ENCODE assay signal across 12 cellular contexts in the genomic region with DNA sequence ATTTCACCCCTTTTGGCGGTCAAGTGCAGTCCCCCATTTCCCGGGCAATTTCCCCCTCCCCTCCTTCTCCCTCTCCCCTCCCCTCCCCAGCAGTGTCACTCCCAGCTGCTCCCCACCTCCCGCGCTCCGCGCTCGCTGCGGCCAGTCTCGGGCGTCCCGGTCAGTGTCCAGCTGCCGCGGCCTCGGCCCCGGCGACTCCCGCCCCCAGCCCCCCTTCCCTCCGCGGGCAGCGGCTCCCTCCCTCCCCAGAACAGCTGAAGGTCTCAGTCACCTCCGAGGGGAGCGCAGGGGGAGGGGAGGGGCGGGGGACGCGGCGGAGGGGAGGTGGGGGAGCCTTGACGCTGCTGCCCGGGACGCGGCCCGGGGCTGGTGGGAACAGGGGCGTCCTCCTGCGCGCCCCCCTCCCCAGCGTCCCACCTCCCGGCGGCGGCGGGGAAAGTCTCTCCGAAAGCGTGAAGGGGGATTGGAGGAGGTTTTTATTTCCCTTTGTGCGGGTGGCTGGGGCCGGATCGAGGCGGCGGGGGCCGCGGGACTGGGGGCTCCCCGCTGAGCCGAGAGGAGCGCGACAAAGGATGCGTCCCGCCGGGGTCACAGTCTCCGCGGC. TPM values are rescaled to one million over a fixed set of nuclear protein-coding genes. Genes with fewer than 3 reads are reported as not detected.
DNase-seq lines count a peak whose midpoint lies in the region; ATAC-seq, FAIRE-seq and TF ChIP-seq lines count a peak whose summit lies in the region.
"Had no signal": no experiment of that assay in that cellular context is flagged by ENCODE, and none has a peak within 500 bp of the region (broad histone marks: within the 10 kb centered on the region; RNA-seq: fewer than 3 reads in every experiment).

A gene with protein sequence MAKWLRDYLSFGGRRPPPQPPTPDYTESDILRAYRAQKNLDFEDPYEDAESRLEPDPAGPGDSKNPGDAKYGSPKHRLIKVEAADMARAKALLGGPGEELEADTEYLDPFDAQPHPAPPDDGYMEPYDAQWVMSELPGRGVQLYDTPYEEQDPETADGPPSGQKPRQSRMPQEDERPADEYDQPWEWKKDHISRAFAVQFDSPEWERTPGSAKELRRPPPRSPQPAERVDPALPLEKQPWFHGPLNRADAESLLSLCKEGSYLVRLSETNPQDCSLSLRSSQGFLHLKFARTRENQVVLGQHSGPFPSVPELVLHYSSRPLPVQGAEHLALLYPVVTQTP (plus strand): TSS at position 341 of the 604 bp plus-strand sequence. CDS start 798 bp downstream, outside the sequence.

- no peak for TF ChIP-seq CTCF in WTC11 (IDR thresholded peaks at IDR 0.05)

- peak within 1 kb of the TSS; percentile 50 for H3K9ac ChIP-seq in skeletal muscle satellite cell (ENCODE audit: low read depth, low read length)

- CTCF ChIA-PET in WTC11 (lab: Charles Lee): interaction anchor here (0.6 to 10.5 kb wide), 8 partner anchors 8 to 373 kb away, joined by 3 to 172 read pairs (median 4); partner anchors contain the start of gene MPND

- ATAC-seq in WTC11: peak; percentile 21
- ATAC-seq: activated CD4-positive, CD25-positive, alpha-beta regulatory T cell treated with anti-CD3 and anti-CD28 coated beads, Interleukin-2, amount 50 U/mL, for 24 hours had no signal

- no peaks in the 10 kb centered on the region for H3K9me3 Mint-ChIP-seq in WTC11

- H3K27me3 Mint-ChIP-seq in WTC11 (ENCODE audit: low read depth): peaks cover 59% of the 10 kb centered on the region

- H3K36me3 Mint-ChIP-seq in WTC11: no peaks in the 10 kb centered on the region

- DNase-seq in NCI-H1417 (lab: John Stamatoyannopoulos, UW): peak in 2 of 3 experiments; percentile 74 to 88
- no peak for DNase-seq in NCI-H1417 treated with DMSO at 0.1 percent for 48 hours (lab: John Stamatoyannopoulos, UW)
- DNase-seq in WTC11 (ENCODE audit: low spot score): peak; percentile 48
- DNase-seq in iPS-NIHi7 (ENCODE audit: extremely low spot score): peak; percentile 58
- no peak for DNase-seq in GM19238 (ENCODE audit: insufficient read length, low spot score)
- DNase-seq in activated CD4-positive, alpha-beta T cell treated with anti-CD3 and anti-CD28 coated beads, Interleukin-2, amount 50 U/mL, for 1 hour: no peak
- DNase-seq in urothelium cell line (ENCODE audit: low spot score): no peak
- DNase-seq: NCI-H510A treated with DMSO at 0.1 percent for 48 hours; stimulated activated CD4-positive, alpha-beta T cell treated with anti-CD3 and anti-CD28 coated beads, Interleukin-2, amount 100 ng/mL, for 48 hours had no signal

- peak within 1 kb of the TSS; percentile 90 for H3K4me3 Mint-ChIP-seq in WTC11

- peaks cover 8% of the 10 kb centered on the region; the same call in 1 of the 2 replicates for H3K4me1 Mint-ChIP-seq in WTC11

- FAIRE-seq in urothelium cell line (lab: Jason Lieb, UNC): no peak
- FAIRE-seq: A204.1 had no signal

- no peaks in the 10 kb centered on the region for H3K36me3 ChIP-seq in skeletal muscle satellite cell (ENCODE audit: insufficient read depth, low read length)

- peak within 1 kb of the TSS; percentile 62 for H3K4me3 ChIP-seq in skeletal muscle satellite cell (ENCODE audit: low read length)

- POLR2A ChIA-PET in WTC11 (lab: Charles Lee): no interaction called here

- peak within 1 kb of the TSS; percentile 70 for H3K4me2 ChIP-seq in skeletal muscle satellite cell (ENCODE audit: low read length)

- H3K4me1 ChIP-seq in skeletal muscle satellite cell (ENCODE audit: control insufficient read depth, insufficient read depth, low read length): no peaks in the 10 kb centered on the region

- peaks cover 14% of the 10 kb centered on the region for H3K27me3 ChIP-seq in skeletal muscle satellite cell (ENCODE audit: control insufficient read depth, insufficient read depth, low read length)

- H3K9me3 ChIP-seq in skeletal muscle satellite cell (replicated peaks; ENCODE audit: low read length): no peaks in the 10 kb centered on the region

- H3K27ac Mint-ChIP-seq in WTC11: no peak within 1 kb of the TSS

TF ChIP-seq in WTC11, 78 proteins besides CTCF, POLR2A, EP300 and RAD21:
- TF ChIP-seq, protein P1, sequence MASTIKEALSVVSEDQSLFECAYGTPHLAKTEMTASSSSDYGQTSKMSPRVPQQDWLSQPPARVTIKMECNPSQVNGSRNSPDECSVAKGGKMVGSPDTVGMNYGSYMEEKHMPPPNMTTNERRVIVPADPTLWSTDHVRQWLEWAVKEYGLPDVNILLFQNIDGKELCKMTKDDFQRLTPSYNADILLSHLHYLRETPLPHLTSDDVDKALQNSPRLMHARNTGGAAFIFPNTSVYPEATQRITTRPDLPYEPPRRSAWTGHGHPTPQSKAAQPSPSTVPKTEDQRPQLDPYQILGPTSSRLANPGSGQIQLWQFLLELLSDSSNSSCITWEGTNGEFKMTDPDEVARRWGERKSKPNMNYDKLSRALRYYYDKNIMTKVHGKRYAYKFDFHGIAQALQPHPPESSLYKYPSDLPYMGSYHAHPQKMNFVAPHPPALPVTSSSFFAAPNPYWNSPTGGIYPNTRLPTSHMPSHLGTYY (CRISPR knock-in tag; IDR thresholded peaks at IDR 0.05): no peak
- TF ChIP-seq, protein P2, sequence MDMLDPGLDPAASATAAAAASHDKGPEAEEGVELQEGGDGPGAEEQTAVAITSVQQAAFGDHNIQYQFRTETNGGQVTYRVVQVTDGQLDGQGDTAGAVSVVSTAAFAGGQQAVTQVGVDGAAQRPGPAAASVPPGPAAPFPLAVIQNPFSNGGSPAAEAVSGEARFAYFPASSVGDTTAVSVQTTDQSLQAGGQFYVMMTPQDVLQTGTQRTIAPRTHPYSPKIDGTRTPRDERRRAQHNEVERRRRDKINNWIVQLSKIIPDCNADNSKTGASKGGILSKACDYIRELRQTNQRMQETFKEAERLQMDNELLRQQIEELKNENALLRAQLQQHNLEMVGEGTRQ (CRISPR knock-in tag; IDR thresholded peaks at IDR 0.05): no peak
- TF ChIP-seq ZNF219 (CRISPR knock-in tag; IDR thresholded peaks at IDR 0.05; ENCODE audit: borderline replicate concordance) (no peak), ESRRA (CRISPR knock-in tag; IDR thresholded peaks at IDR 0.05; ENCODE audit: borderline replicate concordance) (no peak), FOXK1 (CRISPR knock-in tag; IDR thresholded peaks at IDR 0.05) (no peak), GTF2I (CRISPR knock-in tag; conservative IDR thresholded peaks at IDR 0.05) (no peak), SMAD3 (CRISPR knock-in tag; IDR thresholded peaks at IDR 0.05; ENCODE audit: borderline replicate concordance) (no peak), GRHL2 (CRISPR knock-in tag; IDR thresholded peaks at IDR 0.05; ENCODE audit: insufficient replicate concordance, severe bottlenecking) (no peak), ELF4 (CRISPR knock-in tag; IDR thresholded peaks at IDR 0.05; ENCODE audit: low read depth) (no peak), ZNF671 (CRISPR knock-in tag; IDR thresholded peaks at IDR 0.05) (no peak), NR1H2 (CRISPR knock-in tag; IDR thresholded peaks at IDR 0.05) (no peak)
- TF ChIP-seq, protein P3, sequence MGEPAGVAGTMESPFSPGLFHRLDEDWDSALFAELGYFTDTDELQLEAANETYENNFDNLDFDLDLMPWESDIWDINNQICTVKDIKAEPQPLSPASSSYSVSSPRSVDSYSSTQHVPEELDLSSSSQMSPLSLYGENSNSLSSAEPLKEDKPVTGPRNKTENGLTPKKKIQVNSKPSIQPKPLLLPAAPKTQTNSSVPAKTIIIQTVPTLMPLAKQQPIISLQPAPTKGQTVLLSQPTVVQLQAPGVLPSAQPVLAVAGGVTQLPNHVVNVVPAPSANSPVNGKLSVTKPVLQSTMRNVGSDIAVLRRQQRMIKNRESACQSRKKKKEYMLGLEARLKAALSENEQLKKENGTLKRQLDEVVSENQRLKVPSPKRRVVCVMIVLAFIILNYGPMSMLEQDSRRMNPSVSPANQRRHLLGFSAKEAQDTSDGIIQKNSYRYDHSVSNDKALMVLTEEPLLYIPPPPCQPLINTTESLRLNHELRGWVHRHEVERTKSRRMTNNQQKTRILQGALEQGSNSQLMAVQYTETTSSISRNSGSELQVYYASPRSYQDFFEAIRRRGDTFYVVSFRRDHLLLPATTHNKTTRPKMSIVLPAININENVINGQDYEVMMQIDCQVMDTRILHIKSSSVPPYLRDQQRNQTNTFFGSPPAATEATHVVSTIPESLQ (CRISPR knock-in tag; IDR thresholded peaks at IDR 0.05): no peak
- TF ChIP-seq, protein P4, sequence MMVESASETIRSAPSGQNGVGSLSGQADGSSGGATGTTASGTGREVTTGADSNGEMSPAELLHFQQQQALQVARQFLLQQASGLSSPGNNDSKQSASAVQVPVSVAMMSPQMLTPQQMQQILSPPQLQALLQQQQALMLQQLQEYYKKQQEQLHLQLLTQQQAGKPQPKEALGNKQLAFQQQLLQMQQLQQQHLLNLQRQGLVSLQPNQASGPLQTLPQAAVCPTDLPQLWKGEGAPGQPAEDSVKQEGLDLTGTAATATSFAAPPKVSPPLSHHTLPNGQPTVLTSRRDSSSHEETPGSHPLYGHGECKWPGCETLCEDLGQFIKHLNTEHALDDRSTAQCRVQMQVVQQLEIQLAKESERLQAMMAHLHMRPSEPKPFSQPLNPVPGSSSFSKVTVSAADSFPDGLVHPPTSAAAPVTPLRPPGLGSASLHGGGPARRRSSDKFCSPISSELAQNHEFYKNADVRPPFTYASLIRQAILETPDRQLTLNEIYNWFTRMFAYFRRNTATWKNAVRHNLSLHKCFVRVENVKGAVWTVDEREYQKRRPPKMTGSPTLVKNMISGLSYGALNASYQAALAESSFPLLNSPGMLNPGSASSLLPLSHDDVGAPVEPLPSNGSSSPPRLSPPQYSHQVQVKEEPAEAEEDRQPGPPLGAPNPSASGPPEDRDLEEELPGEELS (CRISPR knock-in tag; IDR thresholded peaks at IDR 0.05): no peak

RNA-seq across cellular contexts. Expression of the gene that starts here (rescaled TPM):
- total RNA-seq in WTC11 (2021): 2.0 to 3.6 TPM (median 3.4 TPM) in 3 replicates
- 1.0 and 4.6 TPM in 2 replicates for total RNA-seq in skeletal muscle satellite cell (2012; rRNA removed)

Comparison
In these comparisons a context has a peak if more than half of its experiments do, and no peak if none do; other contexts are left out.
1. DNase-seq: peak in NCI-H1417 (2 of 3), WTC11 (single experiment) and iPS-NIHi7 (single experiment); none in NCI-H1417 treated with DMSO at 0.1 percent for 48 hours (single experiment), GM19238 (single experiment), activated CD4-positive, alpha-beta T cell treated with anti-CD3 and anti-CD28 coated beads, Interleukin-2, amount 50 U/mL, for 1 hour (single experiment) and urothelium cell line (single experiment).